ENCODE assay signal across 8 cellular contexts in the genomic region with DNA sequence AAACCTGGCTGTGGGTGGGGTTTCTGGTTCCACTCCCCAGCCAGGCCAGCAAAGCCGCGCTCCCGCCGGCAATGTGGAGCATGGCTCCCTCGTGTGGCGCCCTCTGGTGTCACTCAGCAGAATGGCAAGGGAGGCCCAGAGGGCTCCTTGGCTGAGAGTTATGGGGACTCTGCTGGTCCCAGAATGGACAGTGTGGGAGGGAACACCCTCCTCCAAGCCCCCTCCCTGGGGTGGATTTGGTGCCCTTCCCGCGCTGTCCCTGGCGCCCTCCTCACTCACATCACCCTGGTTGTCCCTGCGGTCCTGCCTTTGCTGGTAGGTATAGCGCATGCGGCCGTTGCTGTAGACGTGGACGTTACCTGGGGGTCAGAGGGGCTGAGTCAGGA. TPM values are rescaled to one million over a fixed set of nuclear protein-coding genes. Genes with fewer than 3 reads are reported as not detected.
A peak's percentile ranks its signal among the peaks of the same experiment; 100 is the strongest.
DNase-seq lines count a peak whose midpoint lies in the region; ATAC-seq lines count a peak whose summit lies in the region.

No MANE protein-coding gene starts in this region.

- peak overlapping the region; percentile 5 to 74 (median 48) for H3K27ac Mint-ChIP-seq in CD4-positive, alpha-beta memory T cell
- peak overlapping the region in 5 of 6 donors; percentile 30 to 78 (median 62) for H3K27ac Mint-ChIP-seq in immature natural killer cell

- H3K9me3 Mint-ChIP-seq in CD4-positive, alpha-beta memory T cell = no peaks in the 10 kb centered on the region
- H3K9me3 Mint-ChIP-seq in immature natural killer cell = no peaks in the 10 kb centered on the region

- no peak overlapping the region for H3K27ac ChIP-seq in CD4-positive, alpha-beta memory T cell (ENCODE audit: low read depth, low read length)

- H3K4me1 ChIP-seq in CD4-positive, alpha-beta memory T cell (ENCODE audit: insufficient read depth, low read length) = peaks cover 35% of the 10 kb centered on the region

- peaks cover 34% of the 10 kb centered on the region for H3K36me3 ChIP-seq in CD4-positive, alpha-beta memory T cell (ENCODE audit: insufficient read depth, low read length)

- POLR2A ChIA-PET in CD4-positive, alpha-beta memory T cell (lab: Charles Lee; ENCODE audit: partially characterized antibody) = interaction anchor here (1.3 kb wide), 1 partner anchor 13 kb away, joined by 4 read pairs; no protein-coding TSS in a partner anchor

- peaks cover 3 to 45% of the 10 kb centered on the region in 2 donors for H3K36me3 Mint-ChIP-seq in CD4-positive, alpha-beta memory T cell
- peaks cover 0 to 37% (median 3%) of the 10 kb centered on the region in 3 donors for H3K36me3 Mint-ChIP-seq in immature natural killer cell

- intact Hi-C loops in CD4-positive, alpha-beta memory T cell (cut with micrococcal nuclease) = loop anchor here (1.0 kb wide), 2 partner anchors 208 to 444 kb away; no protein-coding TSS in a partner anchor

- DNase-seq in CD4-positive, alpha-beta memory T cell = peak; percentile 66 to 79 (median 71)
- DNase-seq in T-helper 9 cell (peak; percentile 76), astrocyte of the hippocampus (ENCODE audit: low read depth, low spot score) (peak; percentile 79), immature natural killer cell (peak; percentile 76 to 81 (median 79))
- DNase-seq in stimulated activated CD4-positive, alpha-beta T cell treated with anti-CD3 and anti-CD28 coated beads, Interleukin-4, amount 100 ng/mL, for 1 hour = peak; percentile 79

- peaks cover 15 to 50% (median 29%) of the 10 kb centered on the region in 4 donors for H3K4me1 Mint-ChIP-seq in CD4-positive, alpha-beta memory T cell
- H3K4me1 Mint-ChIP-seq in immature natural killer cell = peaks cover 39 to 43% of the 10 kb centered on the region in 2 donors

- H3K27me3 ChIP-seq in CD4-positive, alpha-beta memory T cell (ENCODE audit: insufficient read depth, low read length) = no peaks in the 10 kb centered on the region

- no peak overlapping the region for H3K4me3 ChIP-seq in CD4-positive, alpha-beta memory T cell (ENCODE audit: low read length in 2 of 2)

- H3K9me3 ChIP-seq in CD4-positive, alpha-beta memory T cell (ENCODE audit: control insufficient read depth in 1 of 2, low read length in 2 of 2) = no peaks in the 10 kb centered on the region

- no peak overlapping the region for H3K4me3 Mint-ChIP-seq in CD4-positive, alpha-beta memory T cell
- H3K4me3 Mint-ChIP-seq in immature natural killer cell = peak overlapping the region in 1 of 5 donors; percentile 33

- CTCF ChIA-PET in CD4-positive, alpha-beta memory T cell (lab: Charles Lee; ENCODE audit: partially characterized antibody) = interaction anchor here (1.0 to 12.9 kb wide), 16 partner anchors 9 to 445 kb away, joined by 3 to 196 read pairs (median 6); a partner anchor contains a TSS

- H3K27me3 Mint-ChIP-seq in CD4-positive, alpha-beta memory T cell = no peaks in the 10 kb centered on the region
- peaks cover 0 to 7% (median under 1%) of the 10 kb centered on the region in 3 donors for H3K27me3 Mint-ChIP-seq in immature natural killer cell (ENCODE audit: low read depth in 3 of 3)

- ATAC-seq in HG03432 (IDR thresholded peaks at IDR 0.05; ENCODE audit: unreplicated experiment) = peak; percentile 28
- no peak for ATAC-seq in GM21529 (IDR thresholded peaks at IDR 0.05; ENCODE audit: unreplicated experiment)
- no peak for ATAC-seq in HG03159 (IDR thresholded peaks at IDR 0.05; ENCODE audit: unreplicated experiment)

RNA-seq across cellular contexts. Expression of a gene that starts 14.2 kb away (rescaled TPM):
- total RNA-seq in CD4-positive, alpha-beta memory T cell = 10 to 100 TPM; 26.3 to 26.7 TPM
- 10 to 100 TPM; 13.4 to 26.2 TPM for polyA plus RNA-seq in CD4-positive, alpha-beta memory T cell
- polyA plus RNA-seq in immature natural killer cell = 10 to 100 TPM; 12.2 to 32.0 (median 12.4) TPM
